Comparison of ENCODE assay signal across 24 cellular contexts in the genomic region with DNA sequence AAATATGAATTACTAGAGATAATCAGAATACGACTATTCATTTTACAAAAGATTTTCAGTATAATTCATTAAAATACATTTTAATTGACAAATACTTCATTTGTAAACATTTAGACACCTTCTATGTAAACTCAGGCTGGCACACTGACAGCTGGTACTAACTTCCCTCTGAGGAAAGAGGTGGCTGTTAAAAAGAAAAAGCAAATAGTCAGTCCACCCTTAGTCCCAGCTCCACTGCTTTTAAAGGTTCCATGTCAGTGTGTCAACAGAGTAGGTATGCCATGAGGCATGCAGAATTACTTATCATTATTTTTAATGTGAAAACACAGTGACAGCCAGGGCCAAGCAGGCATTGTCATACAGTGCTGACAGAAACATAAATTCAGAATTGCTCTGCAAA. TPM values are rescaled to one million over a fixed set of nuclear protein-coding genes. Genes with fewer than 3 reads are reported as not detected.
"Had no signal": no experiment of that assay in that cellular context is flagged by ENCODE, and none has a peak within 500 bp of the region (broad histone marks: within the 10 kb centered on the region; RNA-seq: fewer than 3 reads in every experiment).

No MANE protein-coding gene starts in this region.

- H3K4me1 ChIP-seq: ascending aorta had no signal

- H3K27me3 ChIP-seq: ascending aorta, cardiac muscle cell had no signal

- DNase-seq: activated CD4-positive, alpha-beta T cell treated with anti-CD3 and anti-CD28 coated beads, Interleukin-2, amount 10 ng/mL, durations not matched to agents 24 days and 14 days; activated CD4-positive, alpha-beta T cell treated with anti-CD3 and anti-CD28 coated beads, Interleukin-2, amount 50 U/mL, for 4 hours; activated CD8-positive, alpha-beta T cell treated with anti-CD3 and anti-CD28 coated beads for 36 hours; activated effector memory CD4-positive, alpha-beta T cell treated with anti-CD3 and anti-CD28 coated beads, Interleukin-2, amount 50 U/mL, for 16 hours; activated naive CD4-positive, alpha-beta T cell treated with Interleukin-2 at 50 U/mL for 16 hours; activated naive CD8-positive, alpha-beta T cell treated with anti-CD3 and anti-CD28 coated beads, Interleukin-2, amount 10 ng/mL, durations not matched to agents 7 days and 5 days; activated T-cell treated with anti-CD3 and anti-CD28 coated beads, Interleukin-2, amount 50 U/mL, for 1 hour; activated T-cell treated with anti-CD3 and anti-CD28 coated beads, Interleukin-2, amount 50 U/mL, for 72 hours; amygdala; NCI-H1105 treated with DMSO at 0.1 percent for 48 hours; NCI-H1436; NCI-H1694 treated with DMSO at 0.1 percent for 48 hours; NCI-H2029; NCI-H345; NCI-H526 treated with DMSO at 0.1 percent for 48 hours; SIG-M5; T1000 had no signal

- H3K9me3 ChIP-seq: ascending aorta had no signal

- H3K36me3 ChIP-seq: ascending aorta, cardiac muscle cell had no signal

- H3K4me3 ChIP-seq: ascending aorta, cardiac muscle cell had no signal

- H3K4me2 ChIP-seq: KMS-11 had no signal

- ATAC-seq: activated CD8-positive, alpha-beta T cell treated with anti-CD3 and anti-CD28 coated beads for 36 hours; activated T-cell treated with anti-CD3 and anti-CD28 coated beads, Interleukin-2, amount 50 U/mL, for 72 hours; activated T-helper 17 cell treated with anti-CD3 and anti-CD28 coated beads, Interleukin-2, amount 50 U/mL, for 72 hours; Panc1 had no signal

- H3K27ac ChIP-seq: ascending aorta, cardiac muscle cell, KMS-11 had no signal

RNA-seq across cellular contexts. Expression of a gene that starts 16.1 kb away (rescaled TPM):
- total RNA-seq: LHCN-M2, RPMI7951 had no signal
